8 cellular contexts compared by ENCODE assay signal in the genomic region with DNA sequence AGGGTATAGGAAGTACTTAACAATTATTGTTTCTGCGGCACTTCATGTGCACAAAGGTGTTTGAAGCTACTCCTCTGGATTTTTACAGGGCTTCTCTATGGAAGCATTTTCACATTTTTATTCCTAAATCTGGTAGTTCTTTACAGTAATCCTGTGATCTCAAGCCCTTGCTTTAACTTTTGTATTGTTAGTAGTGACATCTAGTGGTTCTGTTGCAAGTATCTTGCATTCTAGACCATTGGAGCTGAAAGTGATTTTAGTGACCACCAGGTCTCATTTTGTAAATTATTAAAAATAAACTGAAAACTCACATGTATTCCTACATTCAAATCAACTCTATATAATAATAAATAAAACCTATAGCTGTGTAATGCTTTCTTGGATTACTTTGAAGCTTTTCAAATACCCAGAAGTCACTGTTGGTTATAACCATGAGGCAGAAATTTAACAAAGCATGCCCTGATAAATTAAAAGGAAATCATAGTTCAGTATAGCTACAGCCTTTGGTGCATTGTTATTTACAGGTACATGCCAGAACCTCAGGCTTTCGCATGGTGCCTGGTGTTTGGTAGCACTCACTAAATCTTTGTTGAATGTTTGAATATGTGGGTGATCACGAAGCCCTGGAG. TPM values are rescaled to one million over a fixed set of nuclear protein-coding genes. Genes with fewer than 3 reads are reported as not detected.
DNase-seq lines count a peak whose midpoint lies in the region; ATAC-seq and TF ChIP-seq lines count a peak whose summit lies in the region.

No MANE protein-coding gene starts in this region.

- no peak overlapping the region for H3K27ac Mint-ChIP-seq in progenitor cell of endocrine pancreas

- H3K4me1 Mint-ChIP-seq in progenitor cell of endocrine pancreas (ENCODE audit: low read depth): no peaks in the 10 kb centered on the region

- H3K27me3 Mint-ChIP-seq in progenitor cell of endocrine pancreas: no peaks in the 10 kb centered on the region

- peak; percentile 53 for TF ChIP-seq CTCF in progenitor cell of endocrine pancreas (IDR thresholded peaks at IDR 0.05; ENCODE audit: unreplicated experiment)

- peak; percentile 59 for ATAC-seq in GM18502 (IDR thresholded peaks at IDR 0.05; ENCODE audit: poor library complexity, unreplicated experiment)
- no peak for ATAC-seq in esophagus mucosa

- DNase-seq in NCI-H69 (lab: John Stamatoyannopoulos, UW) (peak; percentile 49), dermis blood vessel endothelial cell (peak; percentile 49), progenitor cell of endocrine pancreas (ENCODE audit: low spot score, unreplicated experiment) (no peak), NCI-H2196 treated with DMSO at 0.1 percent for 48 hours (lab: John Stamatoyannopoulos, UW; ENCODE audit: unreplicated experiment) (no peak), SHP77 treated with DMSO at 0.1 percent for 48 hours (lab: John Stamatoyannopoulos, UW) (no peak)
- no peak for DNase-seq in activated CD4-positive, CD25-positive, alpha-beta regulatory T cell treated with anti-CD3 and anti-CD28 coated beads, Interleukin-2, amount 50 U/mL, for 72 hours

- no peaks in the 10 kb centered on the region for H3K36me3 Mint-ChIP-seq in progenitor cell of endocrine pancreas (ENCODE audit: insufficient read depth)

- no peaks in the 10 kb centered on the region for H3K9me3 Mint-ChIP-seq in progenitor cell of endocrine pancreas (ENCODE audit: low read depth)

- H3K4me3 Mint-ChIP-seq in progenitor cell of endocrine pancreas (ENCODE audit: low read depth): no peak overlapping the region

RNA-seq across cellular contexts. Expression of gene RPS23, which starts 18.9 kb away (rescaled TPM):
- total RNA-seq in dermis blood vessel endothelial cell (3,030 and 3,622 TPM in 2 replicates), progenitor cell of endocrine pancreas (1,896 and 2,007 TPM in 2 replicates), esophagus mucosa (1,616 TPM)

Comparison
In these comparisons a context has a peak if more than half of its experiments do, and no peak if none do; other contexts are left out.
1. DNase-seq: peak in NCI-H69 (single experiment) and dermis blood vessel endothelial cell (single experiment); none in progenitor cell of endocrine pancreas (single experiment), NCI-H2196 treated with DMSO at 0.1 percent for 48 hours (single experiment), activated CD4-positive, CD25-positive, alpha-beta regulatory T cell treated with anti-CD3 and anti-CD28 coated beads, Interleukin-2, amount 50 U/mL, for 72 hours (single experiment) and SHP77 treated with DMSO at 0.1 percent for 48 hours (single experiment).